Comparison of ENCODE assay signal across 1 cellular context in genomic region chr7:87876040-87876758, GRCh38.
A peak's percentile ranks its signal among the peaks of the same experiment; 100 is the strongest.
TF ChIP-seq lines count a peak whose summit lies in the region.

Gene DBF4 (plus strand): TSS chr7:87876493. CDS start chr7:87876733, 240 bp downstream.
Gene SLC25A40 (minus strand): TSS chr7:87876360. CDS start chr7:87858727, 17,633 bp downstream.

TF ChIP-seq in HepG2, 621 proteins besides CTCF, POLR2A, EP300 and RAD21 (continued from another document and continues in another):
- no peak for TF ChIP-seq ZUFSP (CRISPR knock-in tag; IDR thresholded peaks at IDR 0.05; ENCODE audit: borderline replicate concordance)
- 0 out of 2 replicates have a peak, but pooled peaks have one; percentile 21 for TF ChIP-seq ZBTB10 (CRISPR knock-in tag; IDR thresholded peaks at IDR 0.05; ENCODE audit: borderline replicate concordance)
- TF ChIP-seq ZNF354B (CRISPR knock-in tag; IDR thresholded peaks at IDR 0.05) = 0 out of 2 replicates have a peak, but pooled peaks have one; percentile 24
- TF ChIP-seq ZNF282 (IDR thresholded peaks at IDR 0.05; ENCODE audit: partially characterized antibody) = no peak
- TF ChIP-seq FOXA3 (CRISPR knock-in tag; IDR thresholded peaks at IDR 0.05) = no peak; the same call in none of the 2 replicates
- TF ChIP-seq ZNF746 (CRISPR knock-in tag; IDR thresholded peaks at IDR 0.05) = peak; percentile 28; the same call in 1 of the 2 replicates
- peak; percentile 61 for TF ChIP-seq MED1 (CRISPR knock-in tag; IDR thresholded peaks at IDR 0.05)
- no peak for TF ChIP-seq SRSF1 (optimal IDR thresholded peaks at IDR 0.05; ENCODE audit: low read depth, low read length)
- no peak; the same call in 1 of the 2 replicates for TF ChIP-seq RARA (CRISPR knock-in tag; IDR thresholded peaks at IDR 0.05)
- peak; percentile 94 for TF ChIP-seq MXD4 (CRISPR knock-in tag; IDR thresholded peaks at IDR 0.05)
- TF ChIP-seq, protein P1, sequence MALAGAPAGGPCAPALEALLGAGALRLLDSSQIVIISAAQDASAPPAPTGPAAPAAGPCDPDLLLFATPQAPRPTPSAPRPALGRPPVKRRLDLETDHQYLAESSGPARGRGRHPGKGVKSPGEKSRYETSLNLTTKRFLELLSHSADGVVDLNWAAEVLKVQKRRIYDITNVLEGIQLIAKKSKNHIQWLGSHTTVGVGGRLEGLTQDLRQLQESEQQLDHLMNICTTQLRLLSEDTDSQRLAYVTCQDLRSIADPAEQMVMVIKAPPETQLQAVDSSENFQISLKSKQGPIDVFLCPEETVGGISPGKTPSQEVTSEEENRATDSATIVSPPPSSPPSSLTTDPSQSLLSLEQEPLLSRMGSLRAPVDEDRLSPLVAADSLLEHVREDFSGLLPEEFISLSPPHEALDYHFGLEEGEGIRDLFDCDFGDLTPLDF (CRISPR knock-in tag; IDR thresholded peaks at IDR 0.05) = peak; percentile 90
- peak; percentile 48; the same call in 1 of the 2 replicates for TF ChIP-seq NKX3-1 (CRISPR knock-in tag; IDR thresholded peaks at IDR 0.05)
- TF ChIP-seq FLYWCH1 (CRISPR knock-in tag; IDR thresholded peaks at IDR 0.05) = 0 out of 2 replicates have a peak, but pooled peaks have one; percentile 27
- no peak for TF ChIP-seq ZNF530 (CRISPR knock-in tag; IDR thresholded peaks at IDR 0.05; ENCODE audit: low read depth)
- 0 out of 2 replicates have a peak, but pooled peaks have one; percentile 3 for TF ChIP-seq TOE1 (CRISPR knock-in tag; IDR thresholded peaks at IDR 0.05)
- no peak; the same call in 1 of the 2 replicates for TF ChIP-seq ZNF12 (CRISPR knock-in tag; IDR thresholded peaks at IDR 0.05)
- no peak for TF ChIP-seq KDM6A (CRISPR knock-in tag; IDR thresholded peaks at IDR 0.05; ENCODE audit: low read depth)
- peak; percentile 99 for TF ChIP-seq HNRNPLL (IDR thresholded peaks at IDR 0.05; ENCODE audit: low read depth, low read length, poor library complexity, severe bottlenecking)
- TF ChIP-seq, protein P2, sequence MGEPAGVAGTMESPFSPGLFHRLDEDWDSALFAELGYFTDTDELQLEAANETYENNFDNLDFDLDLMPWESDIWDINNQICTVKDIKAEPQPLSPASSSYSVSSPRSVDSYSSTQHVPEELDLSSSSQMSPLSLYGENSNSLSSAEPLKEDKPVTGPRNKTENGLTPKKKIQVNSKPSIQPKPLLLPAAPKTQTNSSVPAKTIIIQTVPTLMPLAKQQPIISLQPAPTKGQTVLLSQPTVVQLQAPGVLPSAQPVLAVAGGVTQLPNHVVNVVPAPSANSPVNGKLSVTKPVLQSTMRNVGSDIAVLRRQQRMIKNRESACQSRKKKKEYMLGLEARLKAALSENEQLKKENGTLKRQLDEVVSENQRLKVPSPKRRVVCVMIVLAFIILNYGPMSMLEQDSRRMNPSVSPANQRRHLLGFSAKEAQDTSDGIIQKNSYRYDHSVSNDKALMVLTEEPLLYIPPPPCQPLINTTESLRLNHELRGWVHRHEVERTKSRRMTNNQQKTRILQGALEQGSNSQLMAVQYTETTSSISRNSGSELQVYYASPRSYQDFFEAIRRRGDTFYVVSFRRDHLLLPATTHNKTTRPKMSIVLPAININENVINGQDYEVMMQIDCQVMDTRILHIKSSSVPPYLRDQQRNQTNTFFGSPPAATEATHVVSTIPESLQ (CRISPR knock-in tag; conservative IDR thresholded peaks at IDR 0.05) = no peak
- TF ChIP-seq ZNF337 (CRISPR knock-in tag; IDR thresholded peaks at IDR 0.05; ENCODE audit: borderline replicate concordance, low read depth) = peak; percentile 47; the same call in 1 of the 2 replicates
- peak; percentile 93 for TF ChIP-seq ZNF607 (CRISPR knock-in tag; IDR thresholded peaks at IDR 0.05; ENCODE audit: borderline replicate concordance)
- TF ChIP-seq TEAD3 (CRISPR knock-in tag; optimal IDR thresholded peaks at IDR 0.05; ENCODE audit: borderline replicate concordance) = peak; percentile 31
- TF ChIP-seq, protein P3, sequence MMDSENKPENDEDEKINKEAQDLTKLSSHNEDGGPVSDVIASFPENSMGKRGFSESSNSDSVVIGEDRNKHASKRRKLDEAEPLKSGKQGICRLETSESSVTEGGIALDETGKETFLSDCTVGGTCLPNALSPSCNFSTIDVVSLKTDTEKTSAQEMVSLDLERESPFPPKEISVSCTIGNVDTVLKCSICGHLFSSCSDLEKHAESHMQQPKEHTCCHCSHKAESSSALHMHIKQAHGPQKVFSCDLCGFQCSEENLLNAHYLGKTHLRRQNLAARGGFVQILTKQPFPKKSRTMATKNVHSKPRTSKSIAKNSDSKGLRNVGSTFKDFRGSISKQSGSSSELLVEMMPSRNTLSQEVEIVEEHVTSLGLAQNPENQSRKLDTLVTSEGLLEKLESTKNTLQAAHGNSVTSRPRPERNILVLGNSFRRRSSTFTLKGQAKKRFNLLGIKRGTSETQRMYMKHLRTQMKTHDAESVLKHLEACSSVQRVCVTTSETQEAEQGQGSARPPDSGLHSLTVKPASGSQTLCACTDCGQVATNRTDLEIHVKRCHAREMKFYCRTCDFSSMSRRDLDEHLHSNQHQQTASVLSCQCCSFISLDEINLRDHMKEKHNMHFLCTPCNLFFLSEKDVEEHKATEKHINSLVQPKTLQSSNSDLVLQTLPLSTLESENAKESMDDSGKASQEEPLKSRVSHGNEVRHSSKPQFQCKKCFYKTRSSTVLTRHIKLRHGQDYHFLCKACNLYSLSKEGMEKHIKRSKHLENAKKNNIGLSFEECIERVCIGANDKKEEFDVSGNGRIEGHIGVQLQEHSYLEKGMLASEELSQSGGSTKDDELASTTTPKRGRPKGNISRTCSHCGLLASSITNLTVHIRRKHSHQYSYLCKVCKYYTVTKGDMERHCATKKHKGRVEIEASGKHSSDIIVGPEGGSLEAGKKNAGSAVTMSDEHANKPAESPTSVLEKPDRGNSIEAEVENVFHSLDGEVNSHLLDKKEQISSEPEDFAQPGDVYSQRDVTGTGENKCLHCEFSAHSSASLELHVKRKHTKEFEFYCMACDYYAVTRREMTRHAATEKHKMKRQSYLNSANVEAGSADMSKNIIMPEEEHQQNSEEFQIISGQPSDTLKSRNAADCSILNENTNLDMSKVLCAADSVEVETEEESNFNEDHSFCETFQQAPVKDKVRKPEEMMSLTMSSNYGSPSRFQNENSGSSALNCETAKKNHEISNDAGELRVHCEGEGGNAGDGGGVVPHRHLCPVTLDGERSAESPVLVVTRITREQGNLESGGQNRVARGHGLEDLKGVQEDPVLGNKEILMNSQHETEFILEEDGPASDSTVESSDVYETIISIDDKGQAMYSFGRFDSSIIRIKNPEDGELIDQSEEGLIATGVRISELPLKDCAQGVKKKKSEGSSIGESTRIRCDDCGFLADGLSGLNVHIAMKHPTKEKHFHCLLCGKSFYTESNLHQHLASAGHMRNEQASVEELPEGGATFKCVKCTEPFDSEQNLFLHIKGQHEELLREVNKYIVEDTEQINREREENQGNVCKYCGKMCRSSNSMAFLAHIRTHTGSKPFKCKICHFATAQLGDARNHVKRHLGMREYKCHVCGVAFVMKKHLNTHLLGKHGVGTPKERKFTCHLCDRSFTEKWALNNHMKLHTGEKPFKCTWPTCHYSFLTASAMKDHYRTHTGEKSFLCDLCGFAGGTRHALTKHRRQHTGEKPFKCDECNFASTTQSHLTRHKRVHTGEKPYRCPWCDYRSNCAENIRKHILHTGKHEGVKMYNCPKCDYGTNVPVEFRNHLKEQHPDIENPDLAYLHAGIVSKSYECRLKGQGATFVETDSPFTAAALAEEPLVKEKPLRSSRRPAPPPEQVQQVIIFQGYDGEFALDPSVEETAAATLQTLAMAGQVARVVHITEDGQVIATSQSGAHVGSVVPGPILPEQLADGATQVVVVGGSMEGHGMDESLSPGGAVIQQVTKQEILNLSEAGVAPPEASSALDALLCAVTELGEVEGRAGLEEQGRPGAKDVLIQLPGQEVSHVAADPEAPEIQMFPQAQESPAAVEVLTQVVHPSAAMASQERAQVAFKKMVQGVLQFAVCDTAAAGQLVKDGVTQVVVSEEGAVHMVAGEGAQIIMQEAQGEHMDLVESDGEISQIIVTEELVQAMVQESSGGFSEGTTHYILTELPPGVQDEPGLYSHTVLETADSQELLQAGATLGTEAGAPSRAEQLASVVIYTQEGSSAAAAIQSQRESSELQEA (CRISPR knock-in tag; IDR thresholded peaks at IDR 0.05; ENCODE audit: not compliant biosample characterization) = peak; percentile 68
- no peak for TF ChIP-seq DMTF1 (CRISPR knock-in tag; IDR thresholded peaks at IDR 0.05)
- no peak for TF ChIP-seq HHEX (CRISPR knock-in tag; IDR thresholded peaks at IDR 0.05)
- no peak for TF ChIP-seq IKZF1 (IDR thresholded peaks at IDR 0.05)
- TF ChIP-seq NFKBIZ (CRISPR knock-in tag; IDR thresholded peaks at IDR 0.05) = peak; percentile 45; the same call in 1 of the 2 replicates
- TF ChIP-seq, protein P4, sequence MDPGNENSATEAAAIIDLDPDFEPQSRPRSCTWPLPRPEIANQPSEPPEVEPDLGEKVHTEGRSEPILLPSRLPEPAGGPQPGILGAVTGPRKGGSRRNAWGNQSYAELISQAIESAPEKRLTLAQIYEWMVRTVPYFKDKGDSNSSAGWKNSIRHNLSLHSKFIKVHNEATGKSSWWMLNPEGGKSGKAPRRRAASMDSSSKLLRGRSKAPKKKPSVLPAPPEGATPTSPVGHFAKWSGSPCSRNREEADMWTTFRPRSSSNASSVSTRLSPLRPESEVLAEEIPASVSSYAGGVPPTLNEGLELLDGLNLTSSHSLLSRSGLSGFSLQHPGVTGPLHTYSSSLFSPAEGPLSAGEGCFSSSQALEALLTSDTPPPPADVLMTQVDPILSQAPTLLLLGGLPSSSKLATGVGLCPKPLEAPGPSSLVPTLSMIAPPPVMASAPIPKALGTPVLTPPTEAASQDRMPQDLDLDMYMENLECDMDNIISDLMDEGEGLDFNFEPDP (CRISPR knock-in tag; conservative IDR thresholded peaks at IDR 0.05) = no peak
- no peak for TF ChIP-seq ZFP36 (IDR thresholded peaks at IDR 0.05; ENCODE audit: borderline replicate concordance, low read depth, low read length, partially characterized antibody)
- 0 out of 2 replicates have a peak, but pooled peaks have one; percentile 10 for TF ChIP-seq ZNF615 (CRISPR knock-in tag; IDR thresholded peaks at IDR 0.05; ENCODE audit: borderline replicate concordance)
- peak; percentile 89 for TF ChIP-seq MYC (CRISPR knock-in tag; IDR thresholded peaks at IDR 0.05; ENCODE audit: borderline replicate concordance)
- TF ChIP-seq ZKSCAN1 (IDR thresholded peaks at IDR 0.05; ENCODE audit: low read length) = no peak
- TF ChIP-seq, protein P5, sequence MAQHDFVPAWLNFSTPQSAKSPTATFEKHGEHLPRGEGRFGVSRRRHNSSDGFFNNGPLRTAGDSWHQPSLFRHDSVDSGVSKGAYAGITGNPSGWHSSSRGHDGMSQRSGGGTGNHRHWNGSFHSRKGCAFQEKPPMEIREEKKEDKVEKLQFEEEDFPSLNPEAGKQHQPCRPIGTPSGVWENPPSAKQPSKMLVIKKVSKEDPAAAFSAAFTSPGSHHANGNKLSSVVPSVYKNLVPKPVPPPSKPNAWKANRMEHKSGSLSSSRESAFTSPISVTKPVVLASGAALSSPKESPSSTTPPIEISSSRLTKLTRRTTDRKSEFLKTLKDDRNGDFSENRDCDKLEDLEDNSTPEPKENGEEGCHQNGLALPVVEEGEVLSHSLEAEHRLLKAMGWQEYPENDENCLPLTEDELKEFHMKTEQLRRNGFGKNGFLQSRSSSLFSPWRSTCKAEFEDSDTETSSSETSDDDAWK (CRISPR knock-in tag; IDR thresholded peaks at IDR 0.05) = no peak
- TF ChIP-seq MXI1 (IDR thresholded peaks at IDR 0.05; ENCODE audit: borderline replicate concordance, low read depth, low read length) = peak; percentile 93; the same call in 2 of the 3 replicates
- peak; percentile 80 for TF ChIP-seq POLR2G (IDR thresholded peaks at IDR 0.05; ENCODE audit: low read depth, low read length)
- TF ChIP-seq ZNF296 (CRISPR knock-in tag; conservative IDR thresholded peaks at IDR 0.05) = no peak; the same call in 1 of the 2 replicates
- TF ChIP-seq TMF1 (CRISPR knock-in tag; IDR thresholded peaks at IDR 0.05; ENCODE audit: low read depth) = no peak
- peak; percentile 83 for TF ChIP-seq IKZF4 (CRISPR knock-in tag; IDR thresholded peaks at IDR 0.05; ENCODE audit: borderline replicate concordance, low read depth, not compliant biosample characterization)
- TF ChIP-seq SMYD3 (CRISPR knock-in tag; IDR thresholded peaks at IDR 0.05) = 0 out of 2 replicates have a peak, but pooled peaks have one; percentile 22
